8 cellular contexts compared by ENCODE assay signal in the genomic region with DNA sequence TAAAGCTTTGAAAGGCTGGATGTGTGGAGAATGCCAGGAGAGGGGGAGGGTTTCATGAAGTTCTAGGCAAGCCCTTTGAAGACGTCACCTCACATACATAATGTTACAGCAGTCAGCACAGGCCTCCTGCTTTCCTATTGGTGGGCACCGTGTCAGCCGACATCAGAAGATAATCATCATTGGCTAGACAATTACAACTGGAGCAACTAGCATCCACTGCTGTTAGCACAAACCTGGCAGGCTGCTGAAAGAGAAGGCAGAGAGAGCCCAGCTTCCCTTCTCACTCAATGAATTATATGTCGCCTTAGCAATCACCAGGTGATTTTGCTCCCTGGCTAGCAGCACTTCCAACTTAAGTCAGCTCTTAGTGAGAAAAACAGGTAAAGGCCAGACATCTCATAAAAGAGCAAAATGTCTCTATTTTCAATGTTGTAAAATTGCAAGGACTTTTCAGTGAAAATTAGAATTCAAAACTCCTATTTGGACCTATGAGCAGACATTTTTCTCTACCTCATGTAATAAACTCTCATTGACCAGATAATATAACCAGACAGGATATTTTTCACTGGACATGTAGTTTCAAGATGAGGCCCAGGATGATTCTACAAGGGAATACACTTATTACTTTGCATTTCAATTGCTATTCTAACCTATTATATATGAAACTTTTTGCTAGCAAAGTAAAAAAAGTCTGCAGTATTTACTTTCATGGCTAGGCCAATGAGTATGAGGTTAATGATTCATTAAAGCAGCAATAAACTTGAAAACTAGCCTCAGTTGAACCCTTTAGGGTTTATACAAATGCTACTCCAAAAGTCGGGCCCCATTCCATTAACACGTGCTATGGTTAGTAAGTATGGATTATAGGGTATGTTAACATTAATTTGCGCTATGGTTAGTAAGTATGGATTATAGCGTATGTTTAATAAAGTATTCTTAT. TPM values are rescaled to one million over a fixed set of nuclear protein-coding genes. Genes with fewer than 3 reads are reported as not detected.
DNase-seq lines count a peak whose midpoint lies in the region; ATAC-seq and TF ChIP-seq lines count a peak whose summit lies in the region.

No MANE protein-coding gene starts in this region.

- H2BK120ac ChIP-seq in H9 (ENCODE audit: low read depth, low read length, poor library complexity, severe bottlenecking) = no peak overlapping the region

- H3F3A ChIP-seq in SU-DHL-6 (ENCODE audit: insufficient read depth) = peaks cover 19% of the 10 kb centered on the region

- no peak overlapping the region for H2AK5ac ChIP-seq in H9 (ENCODE audit: insufficient read length, low read length)

- no peak overlapping the region for H3K4me3 ChIP-seq in GM06990 (replicated peaks; ENCODE audit: low read depth, low read length)
- peak overlapping the region; percentile 21 for H3K4me3 ChIP-seq in SU-DHL-6 (ENCODE audit: insufficient read depth, low read length, poor library complexity, severe bottlenecking)
- H3K4me3 ChIP-seq in right cardiac atrium (ENCODE audit: low read length) = no peak overlapping the region
- H3K4me3 ChIP-seq in sigmoid colon = no peak overlapping the region

- H2BK20ac ChIP-seq in H9 (ENCODE audit: low read depth, low read length, poor library complexity, severe bottlenecking) = no peak overlapping the region

- H3K4ac ChIP-seq in H9 (ENCODE audit: low read depth, low read length) = no peak overlapping the region

- no peak overlapping the region for H3K23ac ChIP-seq in H9 (ENCODE audit: insufficient read length, low read depth, low read length)

- no peaks in the 10 kb centered on the region for H3K9me3 Mint-ChIP-seq in H9

- H3K4me1 Mint-ChIP-seq in H9 = peaks cover 21 to 29% of the 10 kb centered on the region in 2 experiments

- H3K4me1 ChIP-seq in H9 (ENCODE audit: insufficient read depth, low read length) (peaks cover 3% of the 10 kb centered on the region; the same call in 1 of the 2 replicates), right cardiac atrium (ENCODE audit: control insufficient read depth, insufficient read depth, low read length) (no peaks in the 10 kb centered on the region), sigmoid colon (peaks cover 0 to 22% (median 14%) of the 10 kb centered on the region in 4 donors)

- peak overlapping the region; percentile 58 to 94 (median 89) for H3K27ac Mint-ChIP-seq in H9

- no peak overlapping the region for H2BK15ac ChIP-seq in H9 (ENCODE audit: low read depth, low read length)

- peaks cover 9 to 29% (median 16%) of the 10 kb centered on the region in 3 experiments for H3K36me3 Mint-ChIP-seq in H9 (ENCODE audit: insufficient read depth in 1 of 3, low read depth in 3 of 3)

- H3K23me2 ChIP-seq in H9 (ENCODE audit: insufficient read length, low read depth, low read length, poor library complexity, severe bottlenecking) = peaks cover 17% of the 10 kb centered on the region

- ATAC-seq in right cardiac atrium = peak; percentile 69

- H3K56ac ChIP-seq in H9 (ENCODE audit: insufficient read length, low read depth, low read length) = no peak overlapping the region

- no peak overlapping the region for H3K14ac ChIP-seq in H9 (ENCODE audit: insufficient read depth, low read length)

- H4K91ac ChIP-seq in H9 (ENCODE audit: insufficient read length, low read depth, low read length) = no peak overlapping the region

- H4K20me1 ChIP-seq in H9 (ENCODE audit: control insufficient read depth, insufficient read depth, insufficient read length) (no peaks in the 10 kb centered on the region), SU-DHL-6 (ENCODE audit: low read depth, low read length) (no peaks in the 10 kb centered on the region)

- H3K4me2 ChIP-seq in H9 (ENCODE audit: insufficient read depth, insufficient read length, low read length) (no peak overlapping the region), SU-DHL-6 (ENCODE audit: low read depth, low read length, poor library complexity, severe bottlenecking) (peak overlapping the region; percentile 69)

- no peak overlapping the region for H2BK5ac ChIP-seq in H9 (ENCODE audit: insufficient read length, low read length)

- H2AFZ ChIP-seq in H9 (ENCODE audit: low read length) (no peak overlapping the region), SU-DHL-6 (ENCODE audit: low read depth, low read length, severe bottlenecking) (no peak overlapping the region)

- no peak overlapping the region for H2BK12ac ChIP-seq in H9 (ENCODE audit: insufficient read length, low read depth, low read length)

- peaks cover 9% of the 10 kb centered on the region; the same call in 1 of the 2 replicates for H3K79me2 ChIP-seq in H9 (ENCODE audit: insufficient read depth, low read length)
- H3K79me2 ChIP-seq in SU-DHL-6 (ENCODE audit: insufficient read depth, low read length) = no peaks in the 10 kb centered on the region

- peak; percentile 14 to 52 for TF ChIP-seq POLR2A in sigmoid colon (IDR thresholded peaks at IDR 0.05)

- 100% methylated on average over 2 of the region's 8 CpGs for WGBS in H9 (ENCODE audit: extremely low coverage, insufficient read length, low lambda C conversion rate)
- 58% methylated on average over 8 of the region's 8 CpGs for WGBS in right cardiac atrium
- 14 to 47% methylated on average over 8 of the region's 8 CpGs for WGBS in sigmoid colon, 2 donors

- no peak overlapping the region for H3T11ph ChIP-seq in H9 (ENCODE audit: low read length)

- TF ChIP-seq EP300 in sigmoid colon (IDR thresholded peaks at IDR 0.05) = no peak

- H3K27me3 ChIP-seq in GM06990 (replicated peaks; ENCODE audit: control insufficient read depth, insufficient read depth, low read length) = no peaks in the 10 kb centered on the region
- no peaks in the 10 kb centered on the region for H3K27me3 ChIP-seq in H9 (ENCODE audit: insufficient read depth, low read length)
- H3K27me3 ChIP-seq in SU-DHL-6 (ENCODE audit: low read length) = no peaks in the 10 kb centered on the region
- no peaks in the 10 kb centered on the region for H3K27me3 ChIP-seq in right cardiac atrium (ENCODE audit: control insufficient read depth, insufficient read depth)
- no peaks in the 10 kb centered on the region for H3K27me3 ChIP-seq in sigmoid colon

- H3K79me1 ChIP-seq in H9 (ENCODE audit: insufficient read depth, low read depth, low read length, poor library complexity, severe bottlenecking) = no peaks in the 10 kb centered on the region

- no peak overlapping the region for H3K18ac ChIP-seq in H9 (ENCODE audit: insufficient read length, low read depth, low read length)

- DNase-seq in GM06990 (ENCODE audit: extremely low read depth, insufficient read length) = peak; percentile 43
- DNase-seq in H9 = peak; percentile 95
- DNase-seq in M059J (ENCODE audit: low read depth) = peak; percentile 12
- peak; percentile 50 for DNase-seq in amniotic stem cell (lab: John Stamatoyannopoulos, UW)
- peak; percentile 70 to 87 (median 74) for DNase-seq in right cardiac atrium
- DNase-seq in sigmoid colon = peak; percentile 83
- no peak for DNase-seq in SKM-1 (lab: John Stamatoyannopoulos, UW; ENCODE audit: unreplicated experiment)

- H3K36me3 ChIP-seq in GM06990 (ENCODE audit: control insufficient read depth, insufficient read depth, low read length) (no peaks in the 10 kb centered on the region), SU-DHL-6 (ENCODE audit: low read length) (no peaks in the 10 kb centered on the region), sigmoid colon (no peaks in the 10 kb centered on the region)

- H4K5ac ChIP-seq in H9 (ENCODE audit: insufficient read length, low read depth, low read length) = no peak overlapping the region

- no peaks in the 10 kb centered on the region for H3K27me3 Mint-ChIP-seq in H9 (ENCODE audit: low read depth)

- H3K9ac ChIP-seq in H9 (ENCODE audit: extremely low read depth, insufficient read length, low read length) (peak overlapping the region; percentile 8), SU-DHL-6 (ENCODE audit: low read length) (peak overlapping the region; percentile 47)

- H3K4me3 Mint-ChIP-seq in H9 = peak overlapping the region in 1 of 2 experiments; percentile 31; a peak in 4 of 5 replicates

- H3K9me3 ChIP-seq in H9 (ENCODE audit: control insufficient read depth, low read depth, low read length) (no peaks in the 10 kb centered on the region), SU-DHL-6 (ENCODE audit: insufficient read depth, low read length) (no peaks in the 10 kb centered on the region), right cardiac atrium (ENCODE audit: control insufficient read depth, low read length) (no peaks in the 10 kb centered on the region), sigmoid colon (no peaks in the 10 kb centered on the region)

- TF ChIP-seq CTCF in GM06990 (IDR thresholded peaks at IDR 0.05; ENCODE audit: insufficient read depth, low read length, poor library complexity, severe bottlenecking) = no peak
- TF ChIP-seq CTCF in H9 (conservative IDR thresholded peaks at IDR 0.05) = no peak
- TF ChIP-seq CTCF in SU-DHL-6 (IDR thresholded peaks at IDR 0.05; ENCODE audit: insufficient read depth, low read length, poor library complexity, severe bottlenecking) = no peak
- TF ChIP-seq CTCF in sigmoid colon (IDR thresholded peaks at IDR 0.05) = no peak

- H3K27ac ChIP-seq in H9 (ENCODE audit: insufficient read length, low read depth, low read length) (peak overlapping the region; percentile 43), SU-DHL-6 (ENCODE audit: low read depth, low read length) (peak overlapping the region; percentile 84), right cardiac atrium (ENCODE audit: low read length) (peak overlapping the region; percentile 37), sigmoid colon (peak overlapping the region in 3 of 4 donors; percentile 8 to 35 (median 26))

- intact Hi-C loops in right cardiac atrium (cut with DNase I) (no loop called here), sigmoid colon (cut with DNase I) (loop anchor here (10.0 kb wide), 3 partner anchors 321 to 1569 kb away; a partner anchor contains a TSS)

- no peak overlapping the region for H4K8ac ChIP-seq in H9 (replicated peaks; ENCODE audit: insufficient read length, low read depth, low read length)

- no peaks in the 10 kb centered on the region for H3K9me2 ChIP-seq in SU-DHL-6 (replicated peaks; ENCODE audit: insufficient read depth, low read length)

RNA-seq across cellular contexts. Expression of a gene that starts 4.3 kb away (rescaled TPM):
- 62.6 and 64.6 TPM in 2 replicates for total RNA-seq in H9 (2021)
- 9.9 and 15.6 TPM in 2 replicates for total RNA-seq in M059J (2014; rRNA removed; shearing (Covaris generic))
- 1 to 10 TPM; 1.9 to 5.4 (median 3.1) TPM for total RNA-seq in right cardiac atrium
- polyA plus RNA-seq in right cardiac atrium = 8.1 TPM
- 1 to 10 TPM; 1.2 to 4.7 (median 2.4) TPM for total RNA-seq in sigmoid colon
- polyA plus RNA-seq in sigmoid colon = 10 to 100 TPM in 2 of 3 donors, 1 to 10 TPM in 1; 5.4 to 43.6 (median 11.1) TPM

Comparison
In these comparisons a context has a peak if more than half of its experiments do, and no peak if none do; other contexts are left out.
1. H3K27ac ChIP-seq: peak in every context shown above with its lines; median percentile 84 in SU-DHL-6; 43 in H9; 37 in right cardiac atrium; 26 in sigmoid colon.